In genomic region chr16:75122609-75123008, GRCh38 we compare ENCODE assay signal across 1 cellular context.
TF ChIP-seq lines count a peak whose summit lies in the region.

No MANE protein-coding gene starts in this region.

TF ChIP-seq in K562, 482 proteins besides CTCF, POLR2A, EP300 and RAD21 (continued from another document and continues in another):
- TF ChIP-seq ZNF398 (CRISPR knock-in tag; IDR thresholded peaks at IDR 0.05), result 0 out of 2 replicates have a peak, but pooled peaks have one; percentile 31
- no peak for TF ChIP-seq CHAMP1 (IDR thresholded peaks at IDR 0.05)
- TF ChIP-seq ATF2 (CRISPR knock-in tag; IDR thresholded peaks at IDR 0.05), result no peak
- TF ChIP-seq ZBTB1 (CRISPR knock-in tag; IDR thresholded peaks at IDR 0.05; ENCODE audit: borderline replicate concordance, low read depth), result no peak
- TF ChIP-seq MEIS2 (IDR thresholded peaks at IDR 0.05; ENCODE audit: partially characterized antibody), result no peak
- TF ChIP-seq SAFB (IDR thresholded peaks at IDR 0.05; ENCODE audit: borderline replicate concordance, low read depth, low read length), result no peak
- TF ChIP-seq ZNF282 (CRISPR knock-in tag; IDR thresholded peaks at IDR 0.05), result no peak
- no peak for TF ChIP-seq RBFOX2 (IDR thresholded peaks at IDR 0.05; ENCODE audit: low read depth, low read length)
- no peak for TF ChIP-seq TFE3 (CRISPR knock-in tag; IDR thresholded peaks at IDR 0.05)
- TF ChIP-seq SIN3B (IDR thresholded peaks at IDR 0.05; ENCODE audit: low read depth), result no peak
- no peak for TF ChIP-seq HNRNPUL1 (IDR thresholded peaks at IDR 0.05; ENCODE audit: low read length)
- TF ChIP-seq NFATC3 (IDR thresholded peaks at IDR 0.05), result no peak
- no peak for TF ChIP-seq SPI1 (IDR thresholded peaks at IDR 0.05; ENCODE audit: borderline replicate concordance, low read depth, low read length)
- no peak for TF ChIP-seq HCFC1 (IDR thresholded peaks at IDR 0.05; ENCODE audit: low read depth, low read length)
- TF ChIP-seq MAFF (IDR thresholded peaks at IDR 0.05; ENCODE audit: low read length), result no peak
- peak; percentile 44; the same call in 1 of the 2 replicates for TF ChIP-seq PTRF (tag; IDR thresholded peaks at IDR 0.05)
- TF ChIP-seq TCF3 (CRISPR knock-in tag; IDR thresholded peaks at IDR 0.05), result no peak
- TF ChIP-seq ASH1L (IDR thresholded peaks at IDR 0.05; ENCODE audit: borderline replicate concordance, low read depth, partially characterized antibody), result no peak
- no peak for TF ChIP-seq GABPB1 (CRISPR knock-in tag; IDR thresholded peaks at IDR 0.05)
- peak; percentile 66 for TF ChIP-seq HINFP (tag; conservative IDR thresholded peaks at IDR 0.05; ENCODE audit: low read depth)
- no peak for TF ChIP-seq ATF3 (IDR thresholded peaks at IDR 0.05)
- TF ChIP-seq ATF3 (CRISPR knock-in tag; conservative IDR thresholded peaks at IDR 0.05), result no peak
- no peak for TF ChIP-seq FOXK1 (CRISPR knock-in tag; IDR thresholded peaks at IDR 0.05; ENCODE audit: borderline replicate concordance)
- TF ChIP-seq HDAC6 (IDR thresholded peaks at IDR 0.05; ENCODE audit: low read depth, low read length), result no peak
- 0 out of 2 replicates have a peak, but pooled peaks have one; percentile 45 for TF ChIP-seq TCF15 (CRISPR knock-in tag; IDR thresholded peaks at IDR 0.05)
- TF ChIP-seq ZNF140 (CRISPR knock-in tag; IDR thresholded peaks at IDR 0.05), result peak; percentile 86
- TF ChIP-seq PTTG1 (tag; IDR thresholded peaks at IDR 0.05; ENCODE audit: low read depth), result peak; percentile 50; the same call in 1 of the 2 replicates
- TF ChIP-seq SNAPC5 (CRISPR knock-in tag; IDR thresholded peaks at IDR 0.05), result peak; percentile 46; the same call in 1 of the 2 replicates
- no peak for TF ChIP-seq MLLT1 (IDR thresholded peaks at IDR 0.05)
- no peak for TF ChIP-seq ARID2 (IDR thresholded peaks at IDR 0.05)
- TF ChIP-seq ZNF655 (CRISPR knock-in tag; IDR thresholded peaks at IDR 0.05), result no peak
- TF ChIP-seq MNT (conservative IDR thresholded peaks at IDR 0.05), result no peak
- no peak for TF ChIP-seq RFX1 (IDR thresholded peaks at IDR 0.05)
- no peak for TF ChIP-seq ZNF41 (CRISPR knock-in tag; conservative IDR thresholded peaks at IDR 0.05)
- TF ChIP-seq STAT5B (CRISPR knock-in tag; IDR thresholded peaks at IDR 0.05), result peak; percentile 48; the same call in 1 of the 2 replicates
- TF ChIP-seq BRCA1 (IDR thresholded peaks at IDR 0.05), result no peak
- no peak for TF ChIP-seq BRCA1 (CRISPR knock-in tag; IDR thresholded peaks at IDR 0.05)
- TF ChIP-seq GTF2E2 (tag; IDR thresholded peaks at IDR 0.05), result no peak
- no peak for TF ChIP-seq ZNF699 (CRISPR knock-in tag; IDR thresholded peaks at IDR 0.05; ENCODE audit: insufficient replicate concordance)
- TF ChIP-seq HNRNPK (IDR thresholded peaks at IDR 0.05; ENCODE audit: low read depth, low read length, poor library complexity, severe bottlenecking), result no peak
- TF ChIP-seq HBP1 (CRISPR knock-in tag; IDR thresholded peaks at IDR 0.05), result no peak
- peak; percentile 70; the same call in 1 of the 2 replicates for TF ChIP-seq CREB3 (tag; conservative IDR thresholded peaks at IDR 0.05; ENCODE audit: low read depth)
- TF ChIP-seq ATF6 (CRISPR knock-in tag; IDR thresholded peaks at IDR 0.05), result no peak
